ENCODE assay signal across 22 cellular contexts in genomic region chr20:41038149-41038877, GRCh38. TPM values are rescaled to one million over a fixed set of nuclear protein-coding genes. Genes with fewer than 3 reads are reported as not detected.
DNase-seq lines count a peak whose midpoint lies in the region; ATAC-seq and TF ChIP-seq lines count a peak whose summit lies in the region.
"Had no signal": no experiment of that assay in that cellular context is flagged by ENCODE, and none has a peak within 500 bp of the region (broad histone marks: within the 10 kb centered on the region; RNA-seq: fewer than 3 reads in every experiment).

No MANE protein-coding gene starts in this region.

- CTCF ChIA-PET in activated naive CD4-positive, alpha-beta T cell treated with anti-CD3 and anti-CD28 coated beads, Interleukin-2, amount 10 ng/mL, durations not matched to agents 7 days and 5 days (lab: Charles Lee) = interaction anchor here (4.6 kb wide), 1 partner anchor 47 kb away, joined by 23 read pairs; no protein-coding TSS in a partner anchor

- H3K9me3 ChIP-seq in Loucy (ENCODE audit: insufficient read depth, low read depth, low read length) = no peaks in the 10 kb centered on the region
- H3K9me3 ChIP-seq: neutrophil had no signal

- H3K27ac Mint-ChIP-seq in activated naive CD4-positive, alpha-beta T cell treated with anti-CD3 and anti-CD28 coated beads, Interleukin-2, amount 10 ng/mL, durations not matched to agents 7 days and 5 days = peak overlapping the region; percentile 42
- peak overlapping the region; percentile 20 for H3K27ac Mint-ChIP-seq in activated naive CD8-positive, alpha-beta T cell treated with anti-CD3 and anti-CD28 coated beads for 36 hours
- H3K27ac Mint-ChIP-seq in stimulated activated naive B cell treated with anti-CD40 and anti-IgM and Interleukin-4, amounts not matched to agents 10 μg/mL and 1 μg/mL and 100 μg/mL, for 72 hours = peak overlapping the region; percentile 42

- H3K4me3 Mint-ChIP-seq in activated naive CD4-positive, alpha-beta T cell treated with anti-CD3 and anti-CD28 coated beads, Interleukin-2, amount 10 ng/mL, durations not matched to agents 7 days and 5 days = no peak overlapping the region
- no peak overlapping the region for H3K4me3 Mint-ChIP-seq in activated naive CD8-positive, alpha-beta T cell treated with anti-CD3 and anti-CD28 coated beads for 36 hours
- no peak overlapping the region for H3K4me3 Mint-ChIP-seq in stimulated activated naive B cell treated with anti-CD40 and anti-IgM and Interleukin-4, amounts not matched to agents 10 μg/mL and 1 μg/mL and 100 μg/mL, for 72 hours

- H3K9me2 ChIP-seq in Loucy (replicated peaks; ENCODE audit: low read depth, low read length) = no peaks in the 10 kb centered on the region

- no peak for DNase-seq in activated naive CD4-positive, alpha-beta T cell treated with anti-CD3 and anti-CD28 coated beads, Interleukin-2, amount 10 ng/mL, durations not matched to agents 7 days and 5 days
- DNase-seq in activated naive CD4-positive, alpha-beta T cell treated with Interleukin-2 at 50 U/mL for 16 hours = no peak
- DNase-seq in activated naive CD8-positive, alpha-beta T cell treated with anti-CD3 and anti-CD28 coated beads for 36 hours = no peak
- DNase-seq in stimulated activated naive B cell treated with anti-CD40 and anti-IgM and Interleukin-4, amounts not matched to agents 10 μg/mL and 1 μg/mL and 100 μg/mL, for 72 hours = no peak
- DNase-seq in stimulated activated CD8-positive, alpha-beta memory T cell treated with anti-CD3 and anti-CD28 coated beads, Interleukin-4, amount 100 ng/mL, for 48 hours = no peak
- DNase-seq: activated CD4-positive, alpha-beta T cell treated with anti-CD3 and anti-CD28 coated beads, Interleukin-2, amount 50 U/mL, for 4 hours; activated T-cell treated with anti-CD3 and anti-CD28 coated beads, Interleukin-2, amount 50 U/mL, for 48 hours; brain microvascular endothelial cell; effector CD4-positive, alpha-beta T cell; EL; head of caudate nucleus; NCI-H1092 treated with DMSO at 0.1 percent for 48 hours; NCI-H2081; NCI-H226; NCI-H774; OCI-M1; substantia nigra had no signal

- no peaks in the 10 kb centered on the region for H3K27me3 Mint-ChIP-seq in activated naive CD4-positive, alpha-beta T cell treated with anti-CD3 and anti-CD28 coated beads, Interleukin-2, amount 10 ng/mL, durations not matched to agents 7 days and 5 days
- no peaks in the 10 kb centered on the region for H3K27me3 Mint-ChIP-seq in activated naive CD8-positive, alpha-beta T cell treated with anti-CD3 and anti-CD28 coated beads for 36 hours
- no peaks in the 10 kb centered on the region for H3K27me3 Mint-ChIP-seq in stimulated activated naive B cell treated with anti-CD40 and anti-IgM and Interleukin-4, amounts not matched to agents 10 μg/mL and 1 μg/mL and 100 μg/mL, for 72 hours

- no peak for ATAC-seq in stimulated activated naive B cell treated with anti-CD40 and anti-IgM and Interleukin-4, amounts not matched to agents 10 μg/mL and 1 μg/mL and 100 μg/mL, for 72 hours (replicated peaks)
- ATAC-seq in GM19452 (IDR thresholded peaks at IDR 0.05; ENCODE audit: unreplicated experiment) = no peak
- ATAC-seq: Right ventricle myocardium inferior had no signal

- TF ChIP-seq CTCF in Loucy (conservative IDR thresholded peaks at IDR 0.05; ENCODE audit: low read length) = no peak

- H3K4me1 Mint-ChIP-seq in activated naive CD4-positive, alpha-beta T cell treated with anti-CD3 and anti-CD28 coated beads, Interleukin-2, amount 10 ng/mL, durations not matched to agents 7 days and 5 days = peaks cover 84% of the 10 kb centered on the region
- peaks cover 75% of the 10 kb centered on the region for H3K4me1 Mint-ChIP-seq in activated naive CD8-positive, alpha-beta T cell treated with anti-CD3 and anti-CD28 coated beads for 36 hours
- peaks cover 23 to 70% of the 10 kb centered on the region in 2 donors for H3K4me1 Mint-ChIP-seq in stimulated activated naive B cell treated with anti-CD40 and anti-IgM and Interleukin-4, amounts not matched to agents 10 μg/mL and 1 μg/mL and 100 μg/mL, for 72 hours

- no peak overlapping the region for H2AFZ ChIP-seq in Loucy (ENCODE audit: low read length)

- no peaks in the 10 kb centered on the region for H3F3A ChIP-seq in Loucy (ENCODE audit: low read depth)

- H3K4me1 ChIP-seq in Loucy (ENCODE audit: insufficient read depth, low read length, poor library complexity, severe bottlenecking) = peaks cover 68% of the 10 kb centered on the region

- no peak overlapping the region for H3K9ac ChIP-seq in Loucy (ENCODE audit: low read depth, low read length, poor library complexity, severe bottlenecking)
- H3K9ac ChIP-seq: BLaER1 treated with 17β-estradiol and CSF1 and Interleukin-3, amounts not matched to agents 10 nM and 100 nM had no signal

- H3K36me3 Mint-ChIP-seq in activated naive CD4-positive, alpha-beta T cell treated with anti-CD3 and anti-CD28 coated beads, Interleukin-2, amount 10 ng/mL, durations not matched to agents 7 days and 5 days = peaks cover 50% of the 10 kb centered on the region
- H3K36me3 Mint-ChIP-seq in activated naive CD8-positive, alpha-beta T cell treated with anti-CD3 and anti-CD28 coated beads for 36 hours = peaks cover 56% of the 10 kb centered on the region
- H3K36me3 Mint-ChIP-seq in stimulated activated naive B cell treated with anti-CD40 and anti-IgM and Interleukin-4, amounts not matched to agents 10 μg/mL and 1 μg/mL and 100 μg/mL, for 72 hours = peaks cover 27 to 37% of the 10 kb centered on the region in 2 donors

- H3K79me2 ChIP-seq in Loucy (ENCODE audit: insufficient read depth, low read length) = peaks cover 97% of the 10 kb centered on the region

- H4K20me1 ChIP-seq in Loucy (ENCODE audit: insufficient read depth, low read length, poor library complexity, severe bottlenecking) = peaks cover 96% of the 10 kb centered on the region

- H3K27me3 ChIP-seq in Loucy (ENCODE audit: insufficient read depth, low read length, poor library complexity, severe bottlenecking) = no peaks in the 10 kb centered on the region
- H3K27me3 ChIP-seq: BLaER1 treated with 17β-estradiol and CSF1 and Interleukin-3, amounts not matched to agents 10 nM and 100 nM; brain microvascular endothelial cell; neutrophil had no signal

- H3K4me2 ChIP-seq in Loucy (ENCODE audit: low read depth, low read length, poor library complexity, severe bottlenecking) = peak overlapping the region; percentile 1

- H3K9me3 Mint-ChIP-seq in activated naive CD4-positive, alpha-beta T cell treated with anti-CD3 and anti-CD28 coated beads, Interleukin-2, amount 10 ng/mL, durations not matched to agents 7 days and 5 days = no peaks in the 10 kb centered on the region
- no peaks in the 10 kb centered on the region for H3K9me3 Mint-ChIP-seq in activated naive CD8-positive, alpha-beta T cell treated with anti-CD3 and anti-CD28 coated beads for 36 hours
- no peaks in the 10 kb centered on the region for H3K9me3 Mint-ChIP-seq in stimulated activated naive B cell treated with anti-CD40 and anti-IgM and Interleukin-4, amounts not matched to agents 10 μg/mL and 1 μg/mL and 100 μg/mL, for 72 hours

- no peak overlapping the region for H3K4me3 ChIP-seq in Loucy (ENCODE audit: low read length, poor library complexity, severe bottlenecking)
- H3K4me3 ChIP-seq: BLaER1 treated with 17β-estradiol and CSF1 and Interleukin-3, amounts not matched to agents 10 nM and 100 nM had no signal

- 0 out of 2 replicates have a peak, but pooled peaks cover 3% of the 10 kb centered on the region for H3K36me3 ChIP-seq in Loucy (ENCODE audit: insufficient read depth, low read length)
- H3K36me3 ChIP-seq: brain microvascular endothelial cell had no signal

RNA-seq across cellular contexts. Expression of gene TOP1, which starts 9.7 kb away (rescaled TPM):
- total RNA-seq in activated naive CD8-positive, alpha-beta T cell treated with anti-CD3 and anti-CD28 coated beads for 36 hours = 100 to 1,000 TPM in 1 of 2 experiments, 10 to 100 TPM in 1; 99.6 to 102 TPM
